Comparison of ENCODE assay signal across 9 cellular contexts in the genomic region with DNA sequence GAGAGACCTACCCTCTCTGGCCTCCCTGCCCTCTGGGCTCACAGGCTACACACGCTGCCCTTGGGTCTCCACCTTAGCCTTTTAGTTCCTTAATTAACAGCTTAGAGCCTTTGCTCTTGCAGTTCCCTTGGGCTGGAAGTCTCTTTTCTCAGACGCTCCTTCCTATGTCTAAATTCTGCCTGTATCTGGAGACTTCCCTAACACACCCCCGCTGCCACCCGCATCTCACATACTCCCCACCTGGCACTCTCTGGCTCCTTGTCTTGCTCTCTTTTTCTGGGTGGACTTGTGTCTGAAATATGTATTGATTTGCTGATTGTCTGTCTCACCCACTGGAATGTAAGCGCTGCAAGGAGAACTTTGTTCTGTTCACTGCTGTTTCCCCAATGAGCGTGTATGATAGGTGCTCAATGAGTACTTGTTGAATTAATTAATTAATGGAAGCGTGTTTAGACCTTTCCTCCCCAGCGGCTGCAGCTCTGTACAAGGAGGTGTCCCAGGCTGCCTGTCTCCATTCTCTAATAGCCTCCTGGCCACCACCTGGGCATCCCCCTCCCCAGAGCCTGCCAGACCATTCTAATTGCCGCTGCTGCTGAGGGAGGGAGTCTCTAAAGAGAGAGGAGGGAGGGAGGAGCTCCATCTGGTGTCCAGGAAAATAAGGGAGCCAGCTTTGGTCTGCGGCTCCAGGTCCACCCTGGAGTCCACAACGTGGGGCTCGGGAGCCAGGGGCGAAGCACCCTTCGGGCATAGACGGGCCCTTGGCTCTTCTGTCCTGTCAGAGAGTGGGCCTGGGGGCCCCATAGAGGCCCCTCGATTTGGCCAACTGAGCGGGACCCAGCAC.
DNase-seq lines count a peak whose midpoint lies in the region; ATAC-seq and TF ChIP-seq lines count a peak whose summit lies in the region.
"Had no signal": no experiment of that assay in that cellular context is flagged by ENCODE, and none has a peak within 500 bp of the region (broad histone marks: within the 10 kb centered on the region; RNA-seq: fewer than 3 reads in every experiment).

No MANE protein-coding gene starts in this region.

- H3K9ac ChIP-seq in SK-N-SH (no peak overlapping the region), parathyroid adenoma (no peak overlapping the region)

- H3F3A ChIP-seq in SK-N-SH (replicated peaks; ENCODE audit: insufficient read depth) = no peaks in the 10 kb centered on the region

- CTCF ChIA-PET in SK-N-SH (lab: Yijun Ruan, JAX) = interaction anchor here (0.5 to 1.5 kb wide), 5 partner anchors 14 to 123 kb away, joined by 3 to 4 read pairs (median 3); no protein-coding TSS in a partner anchor

- peaks cover 55% of the 10 kb centered on the region for H3K27me3 ChIP-seq in SK-N-SH (ENCODE audit: insufficient read depth)
- H3K27me3 ChIP-seq in heart right ventricle = peaks cover 0 to 9% (median 0%) of the 10 kb centered on the region in 7 donors
- no peaks in the 10 kb centered on the region for H3K27me3 ChIP-seq in parathyroid adenoma (ENCODE audit: control insufficient read depth, insufficient read depth, low read length)

- H3K9me2 ChIP-seq in SK-N-SH = no peaks in the 10 kb centered on the region

- H3K4me2 ChIP-seq in SK-N-SH (no peak overlapping the region), parathyroid adenoma (ENCODE audit: low read length) (no peak overlapping the region)

- TF ChIP-seq CTCF in SK-N-SH (IDR thresholded peaks at IDR 0.05) (0 out of 2 replicates have a peak, but pooled peaks have one; percentile 23), heart right ventricle (IDR thresholded peaks at IDR 0.05) (peak; percentile 17 to 71 (median 53)), parathyroid adenoma (IDR thresholded peaks at IDR 0.05) (peak; percentile 9)

- no peak overlapping the region for H3K4me3 ChIP-seq in SK-N-SH (ENCODE audit: low read depth in 2 of 2, low read length in 1 of 2)
- H3K4me3 ChIP-seq in heart right ventricle = peak overlapping the region in 5 of 10 donors; percentile 1 to 28 (median 14)
- H3K4me3 ChIP-seq in parathyroid adenoma (ENCODE audit: low read depth, low read length) = no peak overlapping the region

- DNase-seq in GM03348 (ENCODE audit: low spot score) (peak; percentile 34), SK-N-SH (peak; percentile 63), heart right ventricle (peak; percentile 16 to 20), HK-2 (ENCODE audit: unreplicated experiment) (no peak), amniotic stem cell (lab: John Stamatoyannopoulos, UW) (no peak), NCI-H345 treated with DMSO at 0.1 percent for 48 hours (lab: John Stamatoyannopoulos, UW; ENCODE audit: unreplicated experiment) (no peak)
- no peak for DNase-seq in activated T-cell treated with anti-CD3 and anti-CD28 coated beads, Interleukin-2, amount 50 U/mL, for 24 hours
- DNase-seq: activated B cell treated with CpG ODN at 0.5 μM for 24 hours had no signal

- intact Hi-C loops in heart right ventricle (cut with DNase I) = loop anchor here in 7 of 10 donors (2.0 to 10.0 kb wide), 10 partner anchors 73 to 286 kb away; a partner anchor contains a TSS

- no peaks in the 10 kb centered on the region for H3K9me3 Mint-ChIP-seq in activated T-cell treated with anti-CD3 and anti-CD28 coated beads, Interleukin-2, amount 50 U/mL, for 24 hours
- H3K9me3 Mint-ChIP-seq: activated B cell treated with CpG ODN at 0.5 μM for 24 hours had no signal

- no peak for TF ChIP-seq EP300 in SK-N-SH (IDR thresholded peaks at IDR 0.05; ENCODE audit: borderline replicate concordance in 1 of 2, low read depth in 1 of 2, low read length in 1 of 2)

- H3K79me2 ChIP-seq in SK-N-SH (ENCODE audit: insufficient read depth) = no peaks in the 10 kb centered on the region
- H3K79me2 ChIP-seq in parathyroid adenoma = no peaks in the 10 kb centered on the region

- no peaks in the 10 kb centered on the region for H3K9me3 ChIP-seq in SK-N-SH
- H3K9me3 ChIP-seq in heart right ventricle = no peaks in the 10 kb centered on the region
- no peaks in the 10 kb centered on the region for H3K9me3 ChIP-seq in parathyroid adenoma (ENCODE audit: control insufficient read depth, low read length)

- WGBS in SK-N-SH (ENCODE audit: low lambda C conversion rate) = 26% methylated on average over 14 of the region's 17 CpGs
- WGBS in heart right ventricle, 2 donors = 34 to 35% methylated on average over 17 of the region's 17 CpGs

- peaks cover 0 to 4% of the 10 kb centered on the region in 2 experiments; a peak in 1 of 4 replicates for H3K4me1 ChIP-seq in SK-N-SH (ENCODE audit: control insufficient read depth in 1 of 2, insufficient read depth in 2 of 2, low read depth in 1 of 2, low read length in 1 of 2)
- H3K4me1 ChIP-seq in heart right ventricle = peaks cover 0 to 38% (median 21%) of the 10 kb centered on the region in 9 donors
- H3K4me1 ChIP-seq in parathyroid adenoma = no peaks in the 10 kb centered on the region

- H3K27ac Mint-ChIP-seq in activated T-cell treated with anti-CD3 and anti-CD28 coated beads, Interleukin-2, amount 50 U/mL, for 24 hours = no peak overlapping the region
- H3K27ac Mint-ChIP-seq: activated B cell treated with CpG ODN at 0.5 μM for 24 hours had no signal

- H3K4me1 Mint-ChIP-seq in activated T-cell treated with anti-CD3 and anti-CD28 coated beads, Interleukin-2, amount 50 U/mL, for 24 hours (ENCODE audit: low read depth) = no peaks in the 10 kb centered on the region

- H3K36me3 ChIP-seq in SK-N-SH (replicated peaks in 1 of 2; ENCODE audit: control insufficient read depth in 1 of 2, insufficient read depth in 2 of 2, low read length in 1 of 2) (no peaks in the 10 kb centered on the region), heart right ventricle (no peaks in the 10 kb centered on the region), parathyroid adenoma (ENCODE audit: control insufficient read depth, insufficient read depth, low read length) (no peaks in the 10 kb centered on the region)

- POLR2A ChIA-PET in SK-N-SH (lab: Yijun Ruan, JAX) = no interaction called here

- peak; percentile 58 to 84 (median 74) for ATAC-seq in heart right ventricle

- no peaks in the 10 kb centered on the region for H3K27me3 Mint-ChIP-seq in activated T-cell treated with anti-CD3 and anti-CD28 coated beads, Interleukin-2, amount 50 U/mL, for 24 hours
- H3K27me3 Mint-ChIP-seq: activated B cell treated with CpG ODN at 0.5 μM for 24 hours had no signal

- H3K27ac ChIP-seq in SK-N-SH (ENCODE audit: low read depth in 2 of 2, low read length in 1 of 2) (no peak overlapping the region), heart right ventricle (peak overlapping the region in 3 of 10 donors; percentile 9 to 60 (median 25)), parathyroid adenoma (no peak overlapping the region)

- H3K4me3 Mint-ChIP-seq in activated T-cell treated with anti-CD3 and anti-CD28 coated beads, Interleukin-2, amount 50 U/mL, for 24 hours = no peak overlapping the region
- H3K4me3 Mint-ChIP-seq: activated B cell treated with CpG ODN at 0.5 μM for 24 hours had no signal

- H2AFZ ChIP-seq in SK-N-SH (ENCODE audit: low read depth) (no peak overlapping the region), parathyroid adenoma (no peak overlapping the region)

- peak; percentile 44 for TF ChIP-seq RAD21 in SK-N-SH (IDR thresholded peaks at IDR 0.05; ENCODE audit: low read length)

- H3K36me3 Mint-ChIP-seq in activated T-cell treated with anti-CD3 and anti-CD28 coated beads, Interleukin-2, amount 50 U/mL, for 24 hours (ENCODE audit: low read depth) = no peaks in the 10 kb centered on the region

- H4K20me1 ChIP-seq in SK-N-SH (ENCODE audit: insufficient read depth) = no peaks in the 10 kb centered on the region

TF ChIP-seq in SK-N-SH, 30 proteins besides CTCF, POLR2A, EP300 and RAD21:
- peak; percentile 21; the same call in 1 of the 2 replicates for TF ChIP-seq SMC3 (IDR thresholded peaks at IDR 0.05; ENCODE audit: low read depth, low read length)
- no peak for TF ChIP-seq SIN3A (IDR thresholded peaks at IDR 0.05; ENCODE audit: borderline replicate concordance, low read depth, low read length)

Comparison
In these comparisons a context has a peak if more than half of its experiments do, and no peak if none do; other contexts are left out.
1. DNase-seq: peak in GM03348 (single experiment), SK-N-SH (single experiment) and heart right ventricle (2 of 2); none in HK-2 (single experiment), amniotic stem cell (single experiment), activated T-cell treated with anti-CD3 and anti-CD28 coated beads, Interleukin-2, amount 50 U/mL, for 24 hours (single experiment) and NCI-H345 treated with DMSO at 0.1 percent for 48 hours (single experiment).
2. Peak in every context shown above with its lines, with median percentiles within 50 percentile points of each other: CTCF ChIP-seq.